28 cellular contexts compared by ENCODE assay signal in genomic region chr4:72557021-72557420, GRCh38.
"Had no signal": no experiment of that assay in that cellular context is flagged by ENCODE, and none has a peak within 500 bp of the region (broad histone marks: within the 10 kb centered on the region; RNA-seq: fewer than 3 reads in every experiment).

No MANE protein-coding gene starts in this region.

- ATAC-seq: activated CD4-positive, CD25-positive, alpha-beta regulatory T cell treated with anti-CD3 and anti-CD28 coated beads, Interleukin-2, amount 50 U/mL, for 24 hours; activated CD8-positive, alpha-beta T cell treated with anti-CD3 and anti-CD28 coated beads for 36 hours; activated naive CD8-positive, alpha-beta T cell treated with anti-CD3 and anti-CD28 coated beads, Interleukin-2, amount 50 U/mL, for 24 hours; activated T-cell treated with anti-CD3 and anti-CD28 coated beads, Interleukin-2, amount 50 U/mL, for 4 hours; activated T-helper 17 cell treated with anti-CD3 and anti-CD28 coated beads, Interleukin-2, amount 50 U/mL, for 72 hours; foreskin keratinocyte; gastrocnemius medialis; T-helper 17 cell had no signal

- DNase-seq: activated B cell treated with CpG ODN at 0.5 μM for 24 hours; activated CD4-positive, alpha-beta T cell treated with anti-CD3 and anti-CD28 coated beads for 48 hours; activated CD4-positive, alpha-beta T cell treated with anti-CD3 and anti-CD28 coated beads, Interleukin-2, amount 50 U/mL, for 1 hour; activated CD4-positive, alpha-beta T cell treated with anti-CD3 and anti-CD28 coated beads, Interleukin-2, amount 50 U/mL, for 48 hours; activated CD8-positive, alpha-beta memory T cell treated with anti-CD3 and anti-CD28 coated beads for 24 hours; activated CD8-positive, alpha-beta T cell treated with anti-CD3 and anti-CD28 coated beads for 36 hours; activated effector memory CD4-positive, alpha-beta T cell treated with Interleukin-2 at 50 U/mL for 16 hours; activated naive CD4-positive, alpha-beta T cell treated with anti-CD3 and anti-CD28 coated beads for 36 hours; activated naive CD8-positive, alpha-beta T cell treated with anti-CD3 and anti-CD28 coated beads for 36 hours; activated naive CD8-positive, alpha-beta T cell treated with anti-CD3 and anti-CD28 coated beads, Interleukin-2, amount 50 U/mL, for 24 hours; activated T-cell treated with anti-CD3 and anti-CD28 coated beads, Interleukin-2, amount 50 U/mL, for 4 hours; adrenal gland; amygdala; aorta; central memory CD4-positive, alpha-beta T cell; cerebellar nuclear complex; colonic mucosa; effector CD8-positive, alpha-beta T cell; esophagus squamous epithelium; foreskin keratinocyte; gastrocnemius medialis; glutamatergic neuron; T-helper 1 cell; T-helper 17 cell; T1000; WERI-Rb-1 had no signal
